8 cellular contexts compared by ENCODE assay signal in the genomic region with DNA sequence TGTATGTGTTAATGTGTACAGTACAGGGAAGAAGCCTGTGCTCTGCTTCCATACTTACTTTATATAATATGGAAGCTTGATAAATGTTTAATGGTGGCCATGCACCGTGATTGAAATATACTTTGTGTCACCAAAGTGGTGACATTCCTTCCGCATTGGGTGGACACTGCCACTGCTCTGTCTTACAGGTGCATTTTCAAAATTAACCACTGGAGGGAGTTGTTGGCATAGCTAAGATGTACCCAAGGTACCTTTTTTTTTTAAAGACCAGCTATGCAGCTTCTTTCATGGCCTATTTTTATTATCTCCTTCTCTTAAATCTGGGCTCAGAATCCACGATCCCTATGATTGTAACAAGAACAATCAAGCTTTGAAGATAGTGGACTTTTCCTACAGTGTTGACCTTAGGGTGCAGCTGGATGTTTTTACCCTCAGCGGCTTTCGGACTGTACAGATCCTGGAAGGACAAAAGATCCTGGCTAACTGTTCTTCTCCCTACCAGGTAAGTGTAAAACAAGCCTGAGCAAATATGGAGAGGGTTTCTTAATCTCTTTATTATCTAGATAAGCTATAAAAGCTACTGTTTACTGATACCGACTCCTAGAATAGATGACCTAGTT. TPM values are rescaled to one million over a fixed set of nuclear protein-coding genes. Genes with fewer than 3 reads are reported as not detected.
DNase-seq lines count a peak whose midpoint lies in the region; ATAC-seq lines count a peak whose summit lies in the region.

No MANE protein-coding gene starts in this region.

- H3K4me1 Mint-ChIP-seq in immature natural killer cell = peaks cover 0 to 2% of the 10 kb centered on the region in 2 donors

- DNase-seq in A172 (ENCODE audit: low spot score) (peak; percentile 56), GDM1 (lab: John Stamatoyannopoulos, UW) (peak; percentile 55), KBM-7 (peak; percentile 83), RKO (ENCODE audit: low spot score) (peak; percentile 82), T47D (ENCODE audit: low read depth in 1 of 2, low spot score in 1 of 2) (peak; percentile 46 to 84), immature natural killer cell (peak; percentile 65 to 75 (median 67))
- DNase-seq in stimulated activated CD4-positive, alpha-beta T cell treated with anti-CD3 and anti-CD28 coated beads, Interleukin-1b, Interleukin-23, amount 100 ng/mL, for 48 hours = peak; percentile 24

- ATAC-seq in GM18907 (IDR thresholded peaks at IDR 0.05; ENCODE audit: unreplicated experiment) = no peak

- H3K9me3 Mint-ChIP-seq in immature natural killer cell = no peaks in the 10 kb centered on the region

- no peaks in the 10 kb centered on the region for H3K36me3 Mint-ChIP-seq in immature natural killer cell

- in situ Hi-C loops in KBM-7 (cut with MboI; ENCODE audit: low pct_unique_long_range_greater_than_20kb, low sequenced_read_pairs) = loop anchor here (10.0 kb wide), 1 partner anchor 58 kb away; no protein-coding TSS in a partner anchor
- in situ Hi-C loops in T47D (cut with HindIII; ENCODE audit: low pct_unique_long_range_greater_than_20kb, low sequenced_read_pairs) = no loop called here

- H3K27me3 Mint-ChIP-seq in immature natural killer cell (ENCODE audit: low read depth in 3 of 3) = peaks cover 0 to under 1% (median 0%) of the 10 kb centered on the region in 3 donors

- no peak overlapping the region for H3K4me3 Mint-ChIP-seq in immature natural killer cell

- no peak overlapping the region for H3K27ac Mint-ChIP-seq in immature natural killer cell

RNA-seq across cellular contexts. Expression of a gene that starts 21.6 kb away (rescaled TPM):
- total RNA-seq in A172 (2014; rRNA removed; shearing (Covaris generic)) = 0.17 and 0.43 TPM in 2 replicates
- 1 to 10 TPM; 2.0 to 8.3 (median 3.6) TPM for polyA plus RNA-seq in immature natural killer cell

RNA-seq across cellular contexts. Expression of a gene that starts 56.4 kb away (rescaled TPM):
- total RNA-seq in A172 (2014; rRNA removed; shearing (Covaris generic)) = 73.0 and 82.1 TPM in 2 replicates
- under 1 TPM in 2 of 3 donors, not detected in 1; 0.74 to 0.99 TPM for polyA plus RNA-seq in immature natural killer cell

Comparison
In these comparisons a context has a peak if more than half of its experiments do, and no peak if none do; other contexts are left out.
1. DNase-seq: peak in every context shown above with its lines; median percentile 83 in KBM-7; 82 in RKO; 67 in immature natural killer cell; 65 in T47D; 56 in A172; 55 in GDM1; 24 in stimulated activated CD4-positive, alpha-beta T cell treated with anti-CD3 and anti-CD28 coated beads, Interleukin-1b, Interleukin-23, amount 100 ng/mL, for 48 hours.